Comparison of ENCODE assay signal across 15 cellular contexts in genomic region chr9:135088348-135088978, GRCh38. TPM values are rescaled to one million over a fixed set of nuclear protein-coding genes. Genes with fewer than 3 reads are reported as not detected.
DNase-seq lines count a peak whose midpoint lies in the region; TF ChIP-seq lines count a peak whose summit lies in the region.
"Had no signal": no experiment of that assay in that cellular context is flagged by ENCODE, and none has a peak within 500 bp of the region (broad histone marks: within the 10 kb centered on the region; RNA-seq: fewer than 3 reads in every experiment).

No MANE protein-coding gene starts in this region.

- H3K4me1 Mint-ChIP-seq in CD14-positive monocyte, result peaks cover 8% of the 10 kb centered on the region
- H3K4me1 Mint-ChIP-seq: central memory CD8-positive, alpha-beta T cell had no signal

- DNase-seq in CD14-positive monocyte (ENCODE audit: low spot score) (no peak), hepatocyte (ENCODE audit: low spot score) (no peak), sigmoid colon (no peak), posterior vena cava (ENCODE audit: low spot score) (no peak), NCI-H2029 (lab: John Stamatoyannopoulos, UW) (no peak), NCI-H2107 treated with DMSO at 0.1 percent for 48 hours (lab: John Stamatoyannopoulos, UW; ENCODE audit: unreplicated experiment) (no peak), NOMO-1 treated with dmso at 0.1 percent for 144 hours (lab: John Stamatoyannopoulos, UW; ENCODE audit: unreplicated experiment) (no peak)
- DNase-seq: activated CD8-positive, alpha-beta memory T cell treated with anti-CD3 and anti-CD28 coated beads for 24 hours; activated naive CD4-positive, alpha-beta T cell; MM.1S; natural killer cell; NCI-H2227 treated with DMSO at 0.1 percent for 48 hours; T1000 had no signal

- no peak for TF ChIP-seq EP300 in sigmoid colon (IDR thresholded peaks at IDR 0.05)

- peaks cover 50 to 73% (median 64%) of the 10 kb centered on the region in 3 donors for H3K27me3 Mint-ChIP-seq in CD14-positive monocyte (ENCODE audit: low read depth in 3 of 3)

- H3K4me1 ChIP-seq in hepatocyte (ENCODE audit: insufficient read depth) (no peaks in the 10 kb centered on the region), sigmoid colon (peaks cover 0 to 35% (median 31%) of the 10 kb centered on the region in 4 donors)

- no peak overlapping the region for H3K27ac Mint-ChIP-seq in CD14-positive monocyte
- H3K27ac Mint-ChIP-seq: natural killer cell had no signal

- peak overlapping the region; percentile 90 for H3K27ac ChIP-seq in VCaP
- H3K27ac ChIP-seq in hepatocyte, result no peak overlapping the region
- H3K27ac ChIP-seq in sigmoid colon, result peak overlapping the region in 1 of 4 donors; percentile 7

- no peak for TF ChIP-seq POLR2A in sigmoid colon (IDR thresholded peaks at IDR 0.05)

- H2AFZ ChIP-seq in hepatocyte, result no peak overlapping the region

- no peak for TF ChIP-seq CTCF in CD14-positive monocyte (IDR thresholded peaks at IDR 0.05)
- no peak for TF ChIP-seq CTCF in VCaP (conservative IDR thresholded peaks at IDR 0.05)
- no peak for TF ChIP-seq CTCF in hepatocyte (IDR thresholded peaks at IDR 0.05; ENCODE audit: poor library complexity)
- no peak for TF ChIP-seq CTCF in sigmoid colon (IDR thresholded peaks at IDR 0.05)

- H3K4me2 ChIP-seq in hepatocyte, result peak overlapping the region; percentile 79

- H3K4me3 ChIP-seq in hepatocyte (no peak overlapping the region), sigmoid colon (peak overlapping the region; percentile 12 to 51 (median 43))

- WGBS in hepatocyte (ENCODE audit: low lambda C conversion rate, missing lambda C conversion rate), result 2% methylated on average over 41 of the region's 45 CpGs
- 4 to 11% methylated on average over 45 of the region's 45 CpGs for WGBS in sigmoid colon, 2 donors

- peaks cover 6 to 8% of the 10 kb centered on the region in 2 donors for H3K36me3 Mint-ChIP-seq in CD14-positive monocyte
- H3K36me3 Mint-ChIP-seq: natural killer cell had no signal

- H3K36me3 ChIP-seq in hepatocyte (replicated peaks; ENCODE audit: insufficient read depth, low read depth), result no peaks in the 10 kb centered on the region
- no peaks in the 10 kb centered on the region for H3K36me3 ChIP-seq in sigmoid colon

- H3K9me2 ChIP-seq in hepatocyte (replicated peaks; ENCODE audit: insufficient read depth), result no peaks in the 10 kb centered on the region

- peak overlapping the region; percentile 59 to 82 for H3K4me3 Mint-ChIP-seq in CD14-positive monocyte
- H3K4me3 Mint-ChIP-seq: central memory CD8-positive, alpha-beta T cell; natural killer cell had no signal

- no peaks in the 10 kb centered on the region for H3K79me2 ChIP-seq in hepatocyte

- H3K9me3 ChIP-seq in hepatocyte (ENCODE audit: low read depth) (no peaks in the 10 kb centered on the region), sigmoid colon (no peaks in the 10 kb centered on the region)

- H3K27me3 ChIP-seq in hepatocyte (peaks cover 64% of the 10 kb centered on the region), sigmoid colon (peaks cover 22 to 46% (median 28%) of the 10 kb centered on the region in 3 donors)

- H4K20me1 ChIP-seq in hepatocyte (ENCODE audit: insufficient read depth, poor library complexity, severe bottlenecking), result no peaks in the 10 kb centered on the region

- peaks cover 4 to 20% (median 8%) of the 10 kb centered on the region in 7 donors for H3K9me3 Mint-ChIP-seq in CD14-positive monocyte

- intact Hi-C loops in CD14-positive monocyte (cut with micrococcal nuclease), result no loop called here
- intact Hi-C loops in sigmoid colon (cut with DNase I), result no loop called here
- intact Hi-C loops in posterior vena cava (cut with DNase I), result loop anchor here in 1 of 2 donors (5.0 to 10.0 kb wide), 2 partner anchors 304 to 324 kb away; no protein-coding TSS in a partner anchor

RNA-seq across cellular contexts. Expression of gene OLFM1, which starts 1.0 kb away (rescaled TPM):
- 1 to 10 TPM; 7.6 to 9.4 TPM for polyA plus RNA-seq in CD14-positive monocyte
- 1.5 and 4.8 TPM in 2 replicates for total RNA-seq in hepatocyte
- polyA plus RNA-seq in hepatocyte, result 0.94 and 1.1 TPM in 2 replicates
- total RNA-seq in sigmoid colon, result 10 to 100 TPM; 13.3 to 19.3 (median 17.2) TPM
- polyA plus RNA-seq in sigmoid colon, result 10 to 100 TPM in 1 of 3 donors, 1 to 10 TPM in 2; 1.2 to 13.6 (median 4.2) TPM
- 10 to 100 TPM; 29.2 to 38.2 TPM for total RNA-seq in posterior vena cava
